ENCODE assay signal across 8 cellular contexts in genomic region chr7:2632717-2633537, GRCh38. TPM values are rescaled to one million over a fixed set of nuclear protein-coding genes. Genes with fewer than 3 reads are reported as not detected.
DNase-seq lines count a peak whose midpoint lies in the region; ATAC-seq, FAIRE-seq and TF ChIP-seq lines count a peak whose summit lies in the region.

No MANE protein-coding gene starts in this region.

- TF ChIP-seq CTCF in IMR-90 (conservative IDR thresholded peaks at IDR 0.05; ENCODE audit: low read depth, low read length) (no peak), astrocyte (IDR thresholded peaks at IDR 0.05; ENCODE audit: insufficient read depth, low read depth, low read length) (no peak)

- TF ChIP-seq RAD21 in IMR-90 (IDR thresholded peaks at IDR 0.05; ENCODE audit: low read length) = no peak; the same call in 1 of the 2 replicates

- in situ Hi-C loops in IMR-90 (cut with MboI; ENCODE audit: low sequenced_read_pairs) = no loop called here
- in situ Hi-C loops in SK-MEL-5 (cut with HindIII; ENCODE audit: low pct_unique_long_range_greater_than_20kb, low sequenced_read_pairs) = no loop called here

- DNase-seq in ELF-1 (ENCODE audit: low read depth, low spot score) = peak; percentile 69
- peak; percentile 69 for DNase-seq in IMR-90
- DNase-seq in SK-MEL-5 (ENCODE audit: low read depth, low spot score) = peak; percentile 87
- DNase-seq in astrocyte (ENCODE audit: low read depth) = peak; percentile 61
- DNase-seq in skeletal muscle cell (ENCODE audit: low read depth) = no peak

- CTCF ChIA-PET in IMR-90 (lab: Yijun Ruan, JAX) = interaction anchor here (1.2 kb wide), 1 partner anchor 19 kb away, joined by 3 read pairs; no protein-coding TSS in a partner anchor

- H3K4me3 ChIP-seq in IMR-90 (ENCODE audit: insufficient read depth, low read depth, low read length) (peak overlapping the region; percentile 73), astrocyte (ENCODE audit: insufficient read depth, low read depth, low read length) (peak overlapping the region; percentile 74), iPS-11a (ENCODE audit: low read depth, low read length) (peak overlapping the region; percentile 73), skeletal muscle cell (ENCODE audit: low read depth, low read length) (peak overlapping the region; percentile 89)

- H2AK5ac ChIP-seq in IMR-90 (ENCODE audit: low read depth, low read length) = peak overlapping the region; percentile 83

- H2BK20ac ChIP-seq in IMR-90 (ENCODE audit: low read depth, low read length) = peak overlapping the region; percentile 42; the same call in 1 of the 2 replicates

- ATAC-seq in IMR-90 (ENCODE audit: low read depth) (peak; percentile 9), HG03175 (IDR thresholded peaks at IDR 0.05; ENCODE audit: unreplicated experiment) (no peak), HG03342 (IDR thresholded peaks at IDR 0.05; ENCODE audit: unreplicated experiment) (no peak)

- peak overlapping the region; percentile 61 for H4K91ac ChIP-seq in IMR-90 (ENCODE audit: insufficient read depth, low read depth, low read length)

- H2BK120ac ChIP-seq in IMR-90 (ENCODE audit: low read depth, low read length) = peak overlapping the region; percentile 74

- H3K9me1 ChIP-seq in IMR-90 (ENCODE audit: insufficient read depth, low read length) = peaks cover 15% of the 10 kb centered on the region

- H3K4me1 Mint-ChIP-seq in astrocyte (ENCODE audit: low read depth, unreplicated experiment) = peaks cover 13% of the 10 kb centered on the region

- peak overlapping the region; percentile 55 to 78; a peak in 3 of 4 replicates for H4K8ac ChIP-seq in IMR-90 (ENCODE audit: low read depth in 2 of 2, low read length in 2 of 2)

- H2BK15ac ChIP-seq in IMR-90 (ENCODE audit: low read depth, low read length) = peak overlapping the region; percentile 15; the same call in 1 of the 3 replicates

- H4K5ac ChIP-seq in IMR-90 (ENCODE audit: low read depth, low read length) = peak overlapping the region; percentile 18; the same call in 1 of the 2 replicates

- peak overlapping the region; percentile 100 for H2AK9ac ChIP-seq in IMR-90 (replicated peaks; ENCODE audit: low read depth, low read length, poor library complexity)

- FAIRE-seq in astrocyte (lab: Jason Lieb, UNC) = no peak

- WGBS in IMR-90 (ENCODE audit: extremely low coverage in 2 of 2, insufficient read length in 1 of 2), 2 experiments = 3% methylated on average over 6 of the region's 36 CpGs; no CpG with 5 or more reads in 1 of the 2 experiments

- H3K79me2 ChIP-seq in astrocyte (ENCODE audit: insufficient read depth, low read length) = peaks cover 55% of the 10 kb centered on the region

- H3K79me1 ChIP-seq in IMR-90 (ENCODE audit: low read depth in 1 of 2, low read length in 2 of 2) = peaks cover 5 to 56% of the 10 kb centered on the region in 2 experiments; a peak in 3 of 4 replicates

- H3K23ac ChIP-seq in IMR-90 (ENCODE audit: low read depth, low read length) = peak overlapping the region; percentile 94

- H3K27me3 ChIP-seq in IMR-90 (ENCODE audit: control insufficient read depth, insufficient read depth, low read length) = no peaks in the 10 kb centered on the region
- no peaks in the 10 kb centered on the region for H3K27me3 ChIP-seq in astrocyte (ENCODE audit: insufficient read depth, low read length)

- H3K27ac Mint-ChIP-seq in astrocyte (ENCODE audit: unreplicated experiment) = peak overlapping the region; percentile 91

- peak overlapping the region; percentile 82 for H3K4me2 ChIP-seq in IMR-90 (ENCODE audit: low read depth, low read length)
- peak overlapping the region; percentile 88 for H3K4me2 ChIP-seq in astrocyte (ENCODE audit: low read length)

- H3K4me3 Mint-ChIP-seq in astrocyte (ENCODE audit: unreplicated experiment) = peak overlapping the region; percentile 94

- H3K18ac ChIP-seq in IMR-90 (ENCODE audit: low read depth, low read length) = peak overlapping the region; percentile 41

- no peaks in the 10 kb centered on the region for H3K27me3 Mint-ChIP-seq in astrocyte (ENCODE audit: low read depth, unreplicated experiment)

- H3K4me1 ChIP-seq in IMR-90 (ENCODE audit: control insufficient read depth, insufficient read depth, low read length) (peaks cover 31% of the 10 kb centered on the region), astrocyte (ENCODE audit: insufficient read depth, low read length) (peaks cover 41% of the 10 kb centered on the region)

- peak; percentile 45 for TF ChIP-seq POLR2A in IMR-90 (IDR thresholded peaks at IDR 0.05; ENCODE audit: low read depth, low read length)

- intact Hi-C loops in IMR-90 (cut with micrococcal nuclease) = loop anchor here (5.0 kb wide), 1 partner anchor 76 kb away; the partner anchor contains the start of genes BRAT1 and IQCE

- H2AFZ ChIP-seq in IMR-90 (replicated peaks; ENCODE audit: low read length, poor library complexity) (peak overlapping the region; percentile 82), astrocyte (ENCODE audit: low read depth, low read length) (no peak overlapping the region)

- BruUV-seq in IMR-90 (replicated peaks; lab: Mats Ljungman, UMichigan) = no TSS peak

- dilution Hi-C loops in IMR-90 (cut with HindIII; ENCODE audit: low sequenced_read_pairs, unreplicated experiment) = no loop called here

- POLR2A ChIA-PET in IMR-90 (lab: Charles Lee; ENCODE audit: unreplicated experiment) = interaction anchor here (0.6 kb wide), 1 partner anchor 174 kb away, joined by 3 read pairs; no protein-coding TSS in a partner anchor

- H3K9me3 ChIP-seq in IMR-90 (ENCODE audit: control insufficient read depth, insufficient read depth, low read length) (no peaks in the 10 kb centered on the region), astrocyte (ENCODE audit: insufficient read depth, low read depth, low read length) (peaks cover 3% of the 10 kb centered on the region)

- H3K4ac ChIP-seq in IMR-90 (ENCODE audit: low read depth, low read length) = peak overlapping the region; percentile 93

- H3K9ac ChIP-seq in IMR-90 (ENCODE audit: low read depth, low read length) (peak overlapping the region; percentile 91), astrocyte (ENCODE audit: low read length) (peak overlapping the region; percentile 90)

- H3K9me3 Mint-ChIP-seq in astrocyte (ENCODE audit: unreplicated experiment) = no peaks in the 10 kb centered on the region

- H3K27ac ChIP-seq in IMR-90 (ENCODE audit: insufficient read depth, low read length) (peak overlapping the region; percentile 81), astrocyte (ENCODE audit: low read depth, low read length) (peak overlapping the region; percentile 93)

- H3K36me3 ChIP-seq in IMR-90 (ENCODE audit: control insufficient read depth, insufficient read depth, low read length) (peaks cover 1% of the 10 kb centered on the region; the same call in 1 of the 2 replicates), astrocyte (ENCODE audit: insufficient read depth, low read length) (no peaks in the 10 kb centered on the region)

- H3K36me3 Mint-ChIP-seq in astrocyte (ENCODE audit: low read depth, unreplicated experiment) = peaks cover 4% of the 10 kb centered on the region

- peak overlapping the region; percentile 87 for H3K56ac ChIP-seq in IMR-90 (ENCODE audit: extremely low read depth, insufficient read depth, low read length)

- peak overlapping the region; percentile 91 for H3K14ac ChIP-seq in IMR-90 (replicated peaks; ENCODE audit: low read depth, low read length)

- H2BK5ac ChIP-seq in IMR-90 (ENCODE audit: low read depth, low read length, poor library complexity, severe bottlenecking) = peak overlapping the region; percentile 83

- H4K20me1 ChIP-seq in IMR-90 (ENCODE audit: insufficient read depth, low read length) (peaks cover 49% of the 10 kb centered on the region), astrocyte (ENCODE audit: insufficient read depth, low read length) (peaks cover 52% of the 10 kb centered on the region)

TF ChIP-seq in IMR-90, 13 proteins besides CTCF, POLR2A, EP300 and RAD21 (continues in another document):
- TF ChIP-seq MAFK (IDR thresholded peaks at IDR 0.05; ENCODE audit: low read depth, low read length) = no peak
- TF ChIP-seq ELK1 (IDR thresholded peaks at IDR 0.05; ENCODE audit: borderline replicate concordance, low read depth, low read length) = no peak
- no peak for TF ChIP-seq SMC3 (IDR thresholded peaks at IDR 0.05; ENCODE audit: low read depth, low read length)
- TF ChIP-seq MXI1 (IDR thresholded peaks at IDR 0.05; ENCODE audit: borderline replicate concordance, low read depth, low read length) = 0 out of 2 replicates have a peak, but pooled peaks have one; percentile 46
- peak; percentile 62; the same call in 1 of the 2 replicates for TF ChIP-seq MAZ (IDR thresholded peaks at IDR 0.05; ENCODE audit: borderline replicate concordance, low read depth, low read length)
- TF ChIP-seq CHD1 (IDR thresholded peaks at IDR 0.05; ENCODE audit: low read depth, low read length) = peak; percentile 77; the same call in 1 of the 2 replicates

RNA-seq across cellular contexts. Expression of gene TTYH3, which starts 1.1 kb away (rescaled TPM):
- total RNA-seq in IMR-90 (2012; rRNA removed) (5.6 and 6.1 TPM in 2 replicates), astrocyte (264 and 273 TPM in 2 replicates)
- 82.6 and 106 TPM in 2 replicates for polyA plus RNA-seq in IMR-90 (2012; rRNA removed)
- 56.1 and 135 TPM in 2 replicates for polyA plus RNA-seq in IMR-90 (2012; cell fraction: cytosol; rRNA removed)
- polyA plus RNA-seq in IMR-90 (2012; cell fraction: nucleus; rRNA removed; ENCODE audit: low replicate concordance) = 100 and 222 TPM in 2 replicates
- 156 and 169 TPM in 2 replicates for total RNA-seq in SK-MEL-5 (2014; rRNA removed; shearing (Covaris generic))
- polyA plus RNA-seq in SK-MEL-5 (2015; cell fraction: cytosol; rRNA removed) = 1,380 and 1,624 TPM in 2 replicates
- 735 and 798 TPM in 2 replicates for polyA plus RNA-seq in SK-MEL-5 (2015; cell fraction: nucleus; rRNA removed)

RNA-seq across cellular contexts. Expression of gene AMZ1, which starts 55.1 kb away (rescaled TPM):
- 0.54 and 0.83 TPM in 2 replicates for total RNA-seq in IMR-90 (2012; rRNA removed)
- 1.6 and 2.7 TPM in 2 replicates for polyA plus RNA-seq in IMR-90 (2012; rRNA removed)
- 0.93 and 1.5 TPM in 2 replicates for polyA plus RNA-seq in IMR-90 (2012; cell fraction: cytosol; rRNA removed)
- 1.8 and 3.4 TPM in 2 replicates for polyA plus RNA-seq in IMR-90 (2012; cell fraction: nucleus; rRNA removed; ENCODE audit: low replicate concordance)
- total RNA-seq in SK-MEL-5 (2014; rRNA removed; shearing (Covaris generic)) = 0.53 and 1.8 TPM in 2 replicates
- 0.77 and 1.1 TPM in 2 replicates for polyA plus RNA-seq in SK-MEL-5 (2015; cell fraction: cytosol; rRNA removed)
- 3.8 and 4.5 TPM in 2 replicates for polyA plus RNA-seq in SK-MEL-5 (2015; cell fraction: nucleus; rRNA removed)
- total RNA-seq in astrocyte = 3.4 and 5.7 TPM in 2 replicates

Comparison
In these comparisons a context has a peak if more than half of its experiments do, and no peak if none do; other contexts are left out.
1. RNA of gene TTYH3, which starts 1.1 kb away (total RNA-seq): 264 to 273 TPM in astrocyte and 156 to 169 TPM in SK-MEL-5; 5.6 to 6.1 TPM in IMR-90; every median in the first group is over 10 times any median in the second.
2. Peak in every context shown above with its lines, with median percentiles within 50 percentile points of each other: H3K4me3 ChIP-seq.